In genomic region chr4:55397024-55397520, GRCh38 we compare ENCODE assay signal across 8 cellular contexts.
A peak's percentile ranks its signal among the peaks of the same experiment; 100 is the strongest.
DNase-seq lines count a peak whose midpoint lies in the region; ATAC-seq lines count a peak whose summit lies in the region.

No MANE protein-coding gene starts in this region.

- peak overlapping the region; percentile 90 to 97 for H3K9ac ChIP-seq in mucosa of rectum (ENCODE audit: low read depth in 1 of 2, low read length in 2 of 2)

- no peak for ATAC-seq in HG02938 (IDR thresholded peaks at IDR 0.05; ENCODE audit: unreplicated experiment)
- ATAC-seq in GM21529 (IDR thresholded peaks at IDR 0.05; ENCODE audit: unreplicated experiment): no peak
- ATAC-seq in GM21447 (IDR thresholded peaks at IDR 0.05; ENCODE audit: unreplicated experiment): no peak

- DNase-seq in GM03348 (ENCODE audit: low spot score) (peak; percentile 23), NCI-H82 (lab: John Stamatoyannopoulos, UW) (peak; percentile 50), OCI-M2 (lab: John Stamatoyannopoulos, UW; ENCODE audit: unreplicated experiment) (no peak)

- no peaks in the 10 kb centered on the region for H3K9me3 ChIP-seq in mucosa of rectum (ENCODE audit: control insufficient read depth in 2 of 2, low read length in 2 of 2)

- H3K36me3 ChIP-seq in mucosa of rectum (ENCODE audit: control insufficient read depth in 2 of 2, insufficient read depth in 2 of 2, low read length in 2 of 2): no peaks in the 10 kb centered on the region

- peaks cover 16 to 29% of the 10 kb centered on the region in 2 donors for H3K4me1 ChIP-seq in mucosa of rectum (ENCODE audit: control insufficient read depth in 2 of 2, insufficient read depth in 2 of 2, low read length in 2 of 2)

- H3K27ac ChIP-seq in cingulate gyrus (ENCODE audit: low read depth, low read length) (peak overlapping the region; percentile 89), mucosa of rectum (ENCODE audit: low read depth in 2 of 2, low read length in 2 of 2) (peak overlapping the region; percentile 97 to 98)

- H3K4me3 ChIP-seq in mucosa of rectum (ENCODE audit: low read length in 2 of 2): peak overlapping the region; percentile 80 to 96

- H3K27me3 ChIP-seq in mucosa of rectum (ENCODE audit: control insufficient read depth in 2 of 2, insufficient read depth in 2 of 2, low read length in 2 of 2): no peaks in the 10 kb centered on the region
